Comparison of ENCODE assay signal across 1 cellular context in the genomic region with DNA sequence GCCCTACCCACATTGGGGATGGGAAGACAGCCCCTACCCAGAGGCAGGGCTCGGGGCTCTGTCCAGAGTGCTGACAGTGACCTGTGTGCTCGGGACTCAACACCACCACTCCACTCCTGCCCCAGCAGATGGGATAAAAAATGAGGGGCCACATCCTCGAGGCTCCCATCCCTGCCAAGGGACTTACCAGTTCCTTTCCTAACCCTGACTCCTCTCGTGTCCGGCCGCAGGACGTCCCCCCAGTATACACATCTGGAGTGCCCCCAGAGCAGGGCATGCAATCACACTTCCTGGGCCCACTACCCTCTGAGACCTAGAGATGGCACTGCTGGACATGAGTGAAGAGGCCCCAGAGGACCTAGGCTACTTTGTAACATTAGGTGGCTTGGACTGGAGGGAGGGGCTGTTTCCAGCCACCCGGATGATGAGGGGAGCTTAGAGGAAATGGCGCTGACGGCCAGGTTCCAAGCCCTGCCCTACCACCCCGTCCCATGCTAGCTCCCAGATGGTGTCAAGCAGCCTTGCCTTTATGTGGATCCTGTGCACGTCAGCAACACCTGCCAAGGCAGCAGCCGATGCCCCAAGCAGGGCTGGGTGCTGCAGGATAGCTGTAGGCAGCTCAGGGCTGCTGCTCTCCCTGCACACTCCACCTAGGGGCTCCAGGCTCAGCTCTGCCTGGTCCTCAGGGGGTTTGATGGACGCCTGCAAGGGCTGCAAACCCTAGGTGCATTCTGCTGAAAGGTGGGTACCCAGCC.
TF ChIP-seq lines count a peak whose summit lies in the region.

No MANE protein-coding gene starts in this region.

TF ChIP-seq in K562, 482 proteins besides CTCF, POLR2A, EP300 and RAD21 (continued from another document and continues in another):
- TF ChIP-seq, protein P1, sequence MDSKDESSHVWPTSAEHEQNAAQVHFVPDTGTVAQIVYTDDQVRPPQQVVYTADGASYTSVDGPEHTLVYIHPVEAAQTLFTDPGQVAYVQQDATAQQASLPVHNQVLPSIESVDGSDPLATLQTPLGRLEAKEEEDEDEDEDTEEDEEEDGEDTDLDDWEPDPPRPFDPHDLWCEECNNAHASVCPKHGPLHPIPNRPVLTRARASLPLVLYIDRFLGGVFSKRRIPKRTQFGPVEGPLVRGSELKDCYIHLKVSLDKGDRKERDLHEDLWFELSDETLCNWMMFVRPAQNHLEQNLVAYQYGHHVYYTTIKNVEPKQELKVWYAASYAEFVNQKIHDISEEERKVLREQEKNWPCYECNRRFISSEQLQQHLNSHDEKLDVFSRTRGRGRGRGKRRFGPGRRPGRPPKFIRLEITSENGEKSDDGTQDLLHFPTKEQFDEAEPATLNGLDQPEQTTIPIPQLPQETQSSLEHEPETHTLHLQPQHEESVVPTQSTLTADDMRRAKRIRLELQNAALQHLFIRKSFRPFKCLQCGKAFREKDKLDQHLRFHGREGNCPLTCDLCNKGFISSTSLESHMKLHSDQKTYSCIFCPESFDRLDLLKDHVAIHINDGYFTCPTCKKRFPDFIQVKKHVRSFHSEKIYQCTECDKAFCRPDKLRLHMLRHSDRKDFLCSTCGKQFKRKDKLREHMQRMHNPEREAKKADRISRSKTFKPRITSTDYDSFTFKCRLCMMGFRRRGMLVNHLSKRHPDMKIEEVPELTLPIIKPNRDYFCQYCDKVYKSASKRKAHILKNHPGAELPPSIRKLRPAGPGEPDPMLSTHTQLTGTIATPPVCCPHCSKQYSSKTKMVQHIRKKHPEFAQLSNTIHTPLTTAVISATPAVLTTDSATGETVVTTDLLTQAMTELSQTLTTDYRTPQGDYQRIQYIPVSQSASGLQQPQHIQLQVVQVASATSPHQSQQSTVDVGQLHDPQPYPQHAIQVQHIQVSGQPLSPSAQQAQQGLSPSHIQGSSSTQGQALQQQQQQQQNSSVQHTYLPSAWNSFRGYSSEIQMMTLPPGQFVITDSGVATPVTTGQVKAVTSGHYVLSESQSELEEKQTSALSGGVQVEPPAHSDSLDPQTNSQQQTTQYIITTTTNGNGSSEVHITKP (IDR thresholded peaks at IDR 0.05; ENCODE audit: partially characterized antibody), result no peak
- no peak for TF ChIP-seq ZNF436 (CRISPR knock-in tag; IDR thresholded peaks at IDR 0.05)
- TF ChIP-seq FOS (IDR thresholded peaks at IDR 0.05; ENCODE audit: extremely low read depth, insufficient read length), result no peak
- TF ChIP-seq PCBP1 (IDR thresholded peaks at IDR 0.05; ENCODE audit: low read depth, low read length, poor library complexity, severe bottlenecking), result no peak
- TF ChIP-seq MTA3 (IDR thresholded peaks at IDR 0.05; ENCODE audit: borderline replicate concordance), result 0 out of 2 replicates have a peak, but pooled peaks have one; percentile 16
- no peak for TF ChIP-seq TBP (optimal IDR thresholded peaks at IDR 0.05; ENCODE audit: low read depth, low read length)
- no peak for TF ChIP-seq PPARD (CRISPR knock-in tag; IDR thresholded peaks at IDR 0.05)
- TF ChIP-seq GATAD2B (IDR thresholded peaks at IDR 0.05; ENCODE audit: borderline replicate concordance), result no peak
- no peak for TF ChIP-seq DMBX1 (CRISPR knock-in tag; IDR thresholded peaks at IDR 0.05; ENCODE audit: borderline replicate concordance)
- TF ChIP-seq, protein P2, sequence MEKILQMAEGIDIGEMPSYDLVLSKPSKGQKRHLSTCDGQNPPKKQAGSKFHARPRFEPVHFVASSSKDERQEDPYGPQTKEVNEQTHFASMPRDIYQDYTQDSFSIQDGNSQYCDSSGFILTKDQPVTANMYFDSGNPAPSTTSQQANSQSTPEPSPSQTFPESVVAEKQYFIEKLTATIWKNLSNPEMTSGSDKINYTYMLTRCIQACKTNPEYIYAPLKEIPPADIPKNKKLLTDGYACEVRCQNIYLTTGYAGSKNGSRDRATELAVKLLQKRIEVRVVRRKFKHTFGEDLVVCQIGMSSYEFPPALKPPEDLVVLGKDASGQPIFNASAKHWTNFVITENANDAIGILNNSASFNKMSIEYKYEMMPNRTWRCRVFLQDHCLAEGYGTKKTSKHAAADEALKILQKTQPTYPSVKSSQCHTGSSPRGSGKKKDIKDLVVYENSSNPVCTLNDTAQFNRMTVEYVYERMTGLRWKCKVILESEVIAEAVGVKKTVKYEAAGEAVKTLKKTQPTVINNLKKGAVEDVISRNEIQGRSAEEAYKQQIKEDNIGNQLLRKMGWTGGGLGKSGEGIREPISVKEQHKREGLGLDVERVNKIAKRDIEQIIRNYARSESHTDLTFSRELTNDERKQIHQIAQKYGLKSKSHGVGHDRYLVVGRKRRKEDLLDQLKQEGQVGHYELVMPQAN (IDR thresholded peaks at IDR 0.05; ENCODE audit: borderline replicate concordance), result no peak
- TF ChIP-seq, protein P3, sequence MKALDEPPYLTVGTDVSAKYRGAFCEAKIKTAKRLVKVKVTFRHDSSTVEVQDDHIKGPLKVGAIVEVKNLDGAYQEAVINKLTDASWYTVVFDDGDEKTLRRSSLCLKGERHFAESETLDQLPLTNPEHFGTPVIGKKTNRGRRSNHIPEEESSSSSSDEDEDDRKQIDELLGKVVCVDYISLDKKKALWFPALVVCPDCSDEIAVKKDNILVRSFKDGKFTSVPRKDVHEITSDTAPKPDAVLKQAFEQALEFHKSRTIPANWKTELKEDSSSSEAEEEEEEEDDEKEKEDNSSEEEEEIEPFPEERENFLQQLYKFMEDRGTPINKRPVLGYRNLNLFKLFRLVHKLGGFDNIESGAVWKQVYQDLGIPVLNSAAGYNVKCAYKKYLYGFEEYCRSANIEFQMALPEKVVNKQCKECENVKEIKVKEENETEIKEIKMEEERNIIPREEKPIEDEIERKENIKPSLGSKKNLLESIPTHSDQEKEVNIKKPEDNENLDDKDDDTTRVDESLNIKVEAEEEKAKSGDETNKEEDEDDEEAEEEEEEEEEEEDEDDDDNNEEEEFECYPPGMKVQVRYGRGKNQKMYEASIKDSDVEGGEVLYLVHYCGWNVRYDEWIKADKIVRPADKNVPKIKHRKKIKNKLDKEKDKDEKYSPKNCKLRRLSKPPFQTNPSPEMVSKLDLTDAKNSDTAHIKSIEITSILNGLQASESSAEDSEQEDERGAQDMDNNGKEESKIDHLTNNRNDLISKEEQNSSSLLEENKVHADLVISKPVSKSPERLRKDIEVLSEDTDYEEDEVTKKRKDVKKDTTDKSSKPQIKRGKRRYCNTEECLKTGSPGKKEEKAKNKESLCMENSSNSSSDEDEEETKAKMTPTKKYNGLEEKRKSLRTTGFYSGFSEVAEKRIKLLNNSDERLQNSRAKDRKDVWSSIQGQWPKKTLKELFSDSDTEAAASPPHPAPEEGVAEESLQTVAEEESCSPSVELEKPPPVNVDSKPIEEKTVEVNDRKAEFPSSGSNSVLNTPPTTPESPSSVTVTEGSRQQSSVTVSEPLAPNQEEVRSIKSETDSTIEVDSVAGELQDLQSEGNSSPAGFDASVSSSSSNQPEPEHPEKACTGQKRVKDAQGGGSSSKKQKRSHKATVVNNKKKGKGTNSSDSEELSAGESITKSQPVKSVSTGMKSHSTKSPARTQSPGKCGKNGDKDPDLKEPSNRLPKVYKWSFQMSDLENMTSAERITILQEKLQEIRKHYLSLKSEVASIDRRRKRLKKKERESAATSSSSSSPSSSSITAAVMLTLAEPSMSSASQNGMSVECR (CRISPR knock-in tag; IDR thresholded peaks at IDR 0.05), result no peak
- no peak for TF ChIP-seq CBFA2T2 (conservative IDR thresholded peaks at IDR 0.05)
- no peak for TF ChIP-seq ZZZ3 (IDR thresholded peaks at IDR 0.05)
- 0 out of 2 replicates have a peak, but pooled peaks have one; percentile 48 for TF ChIP-seq NR4A1 (CRISPR knock-in tag; IDR thresholded peaks at IDR 0.05)
- 0 out of 2 replicates have a peak, but pooled peaks have one; percentile 59 for TF ChIP-seq NR4A1 (tag; IDR thresholded peaks at IDR 0.05)
- no peak for TF ChIP-seq SP1 (CRISPR knock-in tag; IDR thresholded peaks at IDR 0.05)
- TF ChIP-seq SAFB2 (IDR thresholded peaks at IDR 0.05; ENCODE audit: borderline replicate concordance, low read depth, low read length, severe bottlenecking), result no peak
- no peak for TF ChIP-seq RUNX1 (IDR thresholded peaks at IDR 0.05; ENCODE audit: low read depth)
- TF ChIP-seq, protein P4, sequence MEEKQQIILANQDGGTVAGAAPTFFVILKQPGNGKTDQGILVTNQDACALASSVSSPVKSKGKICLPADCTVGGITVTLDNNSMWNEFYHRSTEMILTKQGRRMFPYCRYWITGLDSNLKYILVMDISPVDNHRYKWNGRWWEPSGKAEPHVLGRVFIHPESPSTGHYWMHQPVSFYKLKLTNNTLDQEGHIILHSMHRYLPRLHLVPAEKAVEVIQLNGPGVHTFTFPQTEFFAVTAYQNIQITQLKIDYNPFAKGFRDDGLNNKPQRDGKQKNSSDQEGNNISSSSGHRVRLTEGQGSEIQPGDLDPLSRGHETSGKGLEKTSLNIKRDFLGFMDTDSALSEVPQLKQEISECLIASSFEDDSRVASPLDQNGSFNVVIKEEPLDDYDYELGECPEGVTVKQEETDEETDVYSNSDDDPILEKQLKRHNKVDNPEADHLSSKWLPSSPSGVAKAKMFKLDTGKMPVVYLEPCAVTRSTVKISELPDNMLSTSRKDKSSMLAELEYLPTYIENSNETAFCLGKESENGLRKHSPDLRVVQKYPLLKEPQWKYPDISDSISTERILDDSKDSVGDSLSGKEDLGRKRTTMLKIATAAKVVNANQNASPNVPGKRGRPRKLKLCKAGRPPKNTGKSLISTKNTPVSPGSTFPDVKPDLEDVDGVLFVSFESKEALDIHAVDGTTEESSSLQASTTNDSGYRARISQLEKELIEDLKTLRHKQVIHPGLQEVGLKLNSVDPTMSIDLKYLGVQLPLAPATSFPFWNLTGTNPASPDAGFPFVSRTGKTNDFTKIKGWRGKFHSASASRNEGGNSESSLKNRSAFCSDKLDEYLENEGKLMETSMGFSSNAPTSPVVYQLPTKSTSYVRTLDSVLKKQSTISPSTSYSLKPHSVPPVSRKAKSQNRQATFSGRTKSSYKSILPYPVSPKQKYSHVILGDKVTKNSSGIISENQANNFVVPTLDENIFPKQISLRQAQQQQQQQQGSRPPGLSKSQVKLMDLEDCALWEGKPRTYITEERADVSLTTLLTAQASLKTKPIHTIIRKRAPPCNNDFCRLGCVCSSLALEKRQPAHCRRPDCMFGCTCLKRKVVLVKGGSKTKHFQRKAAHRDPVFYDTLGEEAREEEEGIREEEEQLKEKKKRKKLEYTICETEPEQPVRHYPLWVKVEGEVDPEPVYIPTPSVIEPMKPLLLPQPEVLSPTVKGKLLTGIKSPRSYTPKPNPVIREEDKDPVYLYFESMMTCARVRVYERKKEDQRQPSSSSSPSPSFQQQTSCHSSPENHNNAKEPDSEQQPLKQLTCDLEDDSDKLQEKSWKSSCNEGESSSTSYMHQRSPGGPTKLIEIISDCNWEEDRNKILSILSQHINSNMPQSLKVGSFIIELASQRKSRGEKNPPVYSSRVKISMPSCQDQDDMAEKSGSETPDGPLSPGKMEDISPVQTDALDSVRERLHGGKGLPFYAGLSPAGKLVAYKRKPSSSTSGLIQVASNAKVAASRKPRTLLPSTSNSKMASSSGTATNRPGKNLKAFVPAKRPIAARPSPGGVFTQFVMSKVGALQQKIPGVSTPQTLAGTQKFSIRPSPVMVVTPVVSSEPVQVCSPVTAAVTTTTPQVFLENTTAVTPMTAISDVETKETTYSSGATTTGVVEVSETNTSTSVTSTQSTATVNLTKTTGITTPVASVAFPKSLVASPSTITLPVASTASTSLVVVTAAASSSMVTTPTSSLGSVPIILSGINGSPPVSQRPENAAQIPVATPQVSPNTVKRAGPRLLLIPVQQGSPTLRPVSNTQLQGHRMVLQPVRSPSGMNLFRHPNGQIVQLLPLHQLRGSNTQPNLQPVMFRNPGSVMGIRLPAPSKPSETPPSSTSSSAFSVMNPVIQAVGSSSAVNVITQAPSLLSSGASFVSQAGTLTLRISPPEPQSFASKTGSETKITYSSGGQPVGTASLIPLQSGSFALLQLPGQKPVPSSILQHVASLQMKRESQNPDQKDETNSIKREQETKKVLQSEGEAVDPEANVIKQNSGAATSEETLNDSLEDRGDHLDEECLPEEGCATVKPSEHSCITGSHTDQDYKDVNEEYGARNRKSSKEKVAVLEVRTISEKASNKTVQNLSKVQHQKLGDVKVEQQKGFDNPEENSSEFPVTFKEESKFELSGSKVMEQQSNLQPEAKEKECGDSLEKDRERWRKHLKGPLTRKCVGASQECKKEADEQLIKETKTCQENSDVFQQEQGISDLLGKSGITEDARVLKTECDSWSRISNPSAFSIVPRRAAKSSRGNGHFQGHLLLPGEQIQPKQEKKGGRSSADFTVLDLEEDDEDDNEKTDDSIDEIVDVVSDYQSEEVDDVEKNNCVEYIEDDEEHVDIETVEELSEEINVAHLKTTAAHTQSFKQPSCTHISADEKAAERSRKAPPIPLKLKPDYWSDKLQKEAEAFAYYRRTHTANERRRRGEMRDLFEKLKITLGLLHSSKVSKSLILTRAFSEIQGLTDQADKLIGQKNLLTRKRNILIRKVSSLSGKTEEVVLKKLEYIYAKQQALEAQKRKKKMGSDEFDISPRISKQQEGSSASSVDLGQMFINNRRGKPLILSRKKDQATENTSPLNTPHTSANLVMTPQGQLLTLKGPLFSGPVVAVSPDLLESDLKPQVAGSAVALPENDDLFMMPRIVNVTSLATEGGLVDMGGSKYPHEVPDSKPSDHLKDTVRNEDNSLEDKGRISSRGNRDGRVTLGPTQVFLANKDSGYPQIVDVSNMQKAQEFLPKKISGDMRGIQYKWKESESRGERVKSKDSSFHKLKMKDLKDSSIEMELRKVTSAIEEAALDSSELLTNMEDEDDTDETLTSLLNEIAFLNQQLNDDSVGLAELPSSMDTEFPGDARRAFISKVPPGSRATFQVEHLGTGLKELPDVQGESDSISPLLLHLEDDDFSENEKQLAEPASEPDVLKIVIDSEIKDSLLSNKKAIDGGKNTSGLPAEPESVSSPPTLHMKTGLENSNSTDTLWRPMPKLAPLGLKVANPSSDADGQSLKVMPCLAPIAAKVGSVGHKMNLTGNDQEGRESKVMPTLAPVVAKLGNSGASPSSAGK (IDR thresholded peaks at IDR 0.05), result no peak
- TF ChIP-seq MAZ (CRISPR knock-in tag; conservative IDR thresholded peaks at IDR 0.05 in 1 of 2, IDR thresholded peaks at IDR 0.05 in 1 of 2), result no peak; a peak in 1 of 4 replicates
- TF ChIP-seq EP400 (IDR thresholded peaks at IDR 0.05), result no peak
- TF ChIP-seq ZNF140 (CRISPR knock-in tag; IDR thresholded peaks at IDR 0.05), result no peak
- no peak for TF ChIP-seq GABPB2 (CRISPR knock-in tag; conservative IDR thresholded peaks at IDR 0.05)
- TF ChIP-seq SMARCE1 (IDR thresholded peaks at IDR 0.05), result no peak
- TF ChIP-seq PCBP2 (IDR thresholded peaks at IDR 0.05; ENCODE audit: low read depth, low read length, poor library complexity, severe bottlenecking), result no peak
- TF ChIP-seq FOXJ2 (tag; IDR thresholded peaks at IDR 0.05), result no peak
- TF ChIP-seq ZNF239 (CRISPR knock-in tag; IDR thresholded peaks at IDR 0.05), result no peak
- TF ChIP-seq RBM14 (IDR thresholded peaks at IDR 0.05; ENCODE audit: borderline replicate concordance, insufficient read depth, low read depth, low read length), result no peak
- TF ChIP-seq ZNF184 (CRISPR knock-in tag; IDR thresholded peaks at IDR 0.05), result no peak
- no peak for TF ChIP-seq RBFOX2 (IDR thresholded peaks at IDR 0.05; ENCODE audit: low read depth, low read length)
- TF ChIP-seq, protein P5, sequence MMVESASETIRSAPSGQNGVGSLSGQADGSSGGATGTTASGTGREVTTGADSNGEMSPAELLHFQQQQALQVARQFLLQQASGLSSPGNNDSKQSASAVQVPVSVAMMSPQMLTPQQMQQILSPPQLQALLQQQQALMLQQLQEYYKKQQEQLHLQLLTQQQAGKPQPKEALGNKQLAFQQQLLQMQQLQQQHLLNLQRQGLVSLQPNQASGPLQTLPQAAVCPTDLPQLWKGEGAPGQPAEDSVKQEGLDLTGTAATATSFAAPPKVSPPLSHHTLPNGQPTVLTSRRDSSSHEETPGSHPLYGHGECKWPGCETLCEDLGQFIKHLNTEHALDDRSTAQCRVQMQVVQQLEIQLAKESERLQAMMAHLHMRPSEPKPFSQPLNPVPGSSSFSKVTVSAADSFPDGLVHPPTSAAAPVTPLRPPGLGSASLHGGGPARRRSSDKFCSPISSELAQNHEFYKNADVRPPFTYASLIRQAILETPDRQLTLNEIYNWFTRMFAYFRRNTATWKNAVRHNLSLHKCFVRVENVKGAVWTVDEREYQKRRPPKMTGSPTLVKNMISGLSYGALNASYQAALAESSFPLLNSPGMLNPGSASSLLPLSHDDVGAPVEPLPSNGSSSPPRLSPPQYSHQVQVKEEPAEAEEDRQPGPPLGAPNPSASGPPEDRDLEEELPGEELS (CRISPR knock-in tag; IDR thresholded peaks at IDR 0.05; ENCODE audit: borderline replicate concordance), result no peak
